1 cellular context compared by ENCODE assay signal in the genomic region with DNA sequence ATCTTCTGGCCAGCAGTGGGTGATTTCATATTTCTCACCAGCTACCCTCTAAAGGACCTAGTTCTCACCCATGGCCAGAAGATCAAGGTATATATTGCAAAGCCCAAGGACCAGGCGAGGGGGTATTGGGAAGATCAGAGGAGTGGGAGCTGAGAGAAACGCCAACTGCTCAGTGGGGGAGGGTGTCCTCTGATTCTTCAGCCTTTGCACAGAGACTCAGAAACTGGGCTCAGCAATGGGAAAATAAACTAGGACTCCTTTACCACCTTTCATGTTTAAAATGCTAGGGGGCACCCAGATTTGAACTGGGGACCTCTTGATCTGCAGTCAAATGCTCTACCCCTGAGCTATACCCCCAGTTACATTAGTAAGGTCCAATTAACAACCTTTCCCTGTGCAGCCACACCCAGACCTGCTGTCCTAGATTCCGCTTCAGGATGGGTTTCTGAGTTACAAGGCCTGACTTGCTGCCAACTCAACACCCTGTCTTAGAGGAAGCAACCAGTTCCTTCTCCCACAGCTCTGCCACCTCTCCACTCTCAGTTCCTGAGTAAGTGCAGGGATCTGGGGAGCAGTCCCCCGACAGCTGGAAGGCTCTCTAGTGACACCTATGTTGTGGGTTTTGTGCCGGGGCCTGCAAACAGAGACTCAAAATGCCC.
TF ChIP-seq lines count a peak whose summit lies in the region.

No MANE protein-coding gene starts in this region.

TF ChIP-seq in WTC11, 78 proteins besides CTCF, POLR2A, EP300 and RAD21 (continued from another document):
- TF ChIP-seq ZSCAN18 (CRISPR knock-in tag; IDR thresholded peaks at IDR 0.05): peak; percentile 81; the same call in 1 of the 2 replicates
- TF ChIP-seq EMX1 (CRISPR knock-in tag; IDR thresholded peaks at IDR 0.05): peak; percentile 91; the same call in 1 of the 2 replicates
- TF ChIP-seq, protein P1, sequence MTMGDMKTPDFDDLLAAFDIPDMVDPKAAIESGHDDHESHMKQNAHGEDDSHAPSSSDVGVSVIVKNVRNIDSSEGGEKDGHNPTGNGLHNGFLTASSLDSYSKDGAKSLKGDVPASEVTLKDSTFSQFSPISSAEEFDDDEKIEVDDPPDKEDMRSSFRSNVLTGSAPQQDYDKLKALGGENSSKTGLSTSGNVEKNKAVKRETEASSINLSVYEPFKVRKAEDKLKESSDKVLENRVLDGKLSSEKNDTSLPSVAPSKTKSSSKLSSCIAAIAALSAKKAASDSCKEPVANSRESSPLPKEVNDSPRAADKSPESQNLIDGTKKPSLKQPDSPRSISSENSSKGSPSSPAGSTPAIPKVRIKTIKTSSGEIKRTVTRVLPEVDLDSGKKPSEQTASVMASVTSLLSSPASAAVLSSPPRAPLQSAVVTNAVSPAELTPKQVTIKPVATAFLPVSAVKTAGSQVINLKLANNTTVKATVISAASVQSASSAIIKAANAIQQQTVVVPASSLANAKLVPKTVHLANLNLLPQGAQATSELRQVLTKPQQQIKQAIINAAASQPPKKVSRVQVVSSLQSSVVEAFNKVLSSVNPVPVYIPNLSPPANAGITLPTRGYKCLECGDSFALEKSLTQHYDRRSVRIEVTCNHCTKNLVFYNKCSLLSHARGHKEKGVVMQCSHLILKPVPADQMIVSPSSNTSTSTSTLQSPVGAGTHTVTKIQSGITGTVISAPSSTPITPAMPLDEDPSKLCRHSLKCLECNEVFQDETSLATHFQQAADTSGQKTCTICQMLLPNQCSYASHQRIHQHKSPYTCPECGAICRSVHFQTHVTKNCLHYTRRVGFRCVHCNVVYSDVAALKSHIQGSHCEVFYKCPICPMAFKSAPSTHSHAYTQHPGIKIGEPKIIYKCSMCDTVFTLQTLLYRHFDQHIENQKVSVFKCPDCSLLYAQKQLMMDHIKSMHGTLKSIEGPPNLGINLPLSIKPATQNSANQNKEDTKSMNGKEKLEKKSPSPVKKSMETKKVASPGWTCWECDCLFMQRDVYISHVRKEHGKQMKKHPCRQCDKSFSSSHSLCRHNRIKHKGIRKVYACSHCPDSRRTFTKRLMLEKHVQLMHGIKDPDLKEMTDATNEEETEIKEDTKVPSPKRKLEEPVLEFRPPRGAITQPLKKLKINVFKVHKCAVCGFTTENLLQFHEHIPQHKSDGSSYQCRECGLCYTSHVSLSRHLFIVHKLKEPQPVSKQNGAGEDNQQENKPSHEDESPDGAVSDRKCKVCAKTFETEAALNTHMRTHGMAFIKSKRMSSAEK (CRISPR knock-in tag; IDR thresholded peaks at IDR 0.05; ENCODE audit: borderline replicate concordance): peak; percentile 87; the same call in 1 of the 2 replicates
- TF ChIP-seq KAT7 (CRISPR knock-in tag; IDR thresholded peaks at IDR 0.05; ENCODE audit: borderline replicate concordance): no peak
- TF ChIP-seq SMAD3 (CRISPR knock-in tag; IDR thresholded peaks at IDR 0.05; ENCODE audit: borderline replicate concordance): 0 out of 2 replicates have a peak, but pooled peaks have one; percentile 36
- TF ChIP-seq, protein P2, sequence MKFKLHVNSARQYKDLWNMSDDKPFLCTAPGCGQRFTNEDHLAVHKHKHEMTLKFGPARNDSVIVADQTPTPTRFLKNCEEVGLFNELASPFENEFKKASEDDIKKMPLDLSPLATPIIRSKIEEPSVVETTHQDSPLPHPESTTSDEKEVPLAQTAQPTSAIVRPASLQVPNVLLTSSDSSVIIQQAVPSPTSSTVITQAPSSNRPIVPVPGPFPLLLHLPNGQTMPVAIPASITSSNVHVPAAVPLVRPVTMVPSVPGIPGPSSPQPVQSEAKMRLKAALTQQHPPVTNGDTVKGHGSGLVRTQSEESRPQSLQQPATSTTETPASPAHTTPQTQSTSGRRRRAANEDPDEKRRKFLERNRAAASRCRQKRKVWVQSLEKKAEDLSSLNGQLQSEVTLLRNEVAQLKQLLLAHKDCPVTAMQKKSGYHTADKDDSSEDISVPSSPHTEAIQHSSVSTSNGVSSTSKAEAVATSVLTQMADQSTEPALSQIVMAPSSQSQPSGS (CRISPR knock-in tag; IDR thresholded peaks at IDR 0.05; ENCODE audit: borderline replicate concordance, low read depth): no peak
- peak; percentile 82; the same call in 1 of the 2 replicates for TF ChIP-seq ZNF671 (CRISPR knock-in tag; IDR thresholded peaks at IDR 0.05)
- no peak for TF ChIP-seq ESRRA (CRISPR knock-in tag; IDR thresholded peaks at IDR 0.05; ENCODE audit: borderline replicate concordance)
- no peak for TF ChIP-seq TEAD4 (CRISPR knock-in tag; IDR thresholded peaks at IDR 0.05)
- TF ChIP-seq CREM (CRISPR knock-in tag; IDR thresholded peaks at IDR 0.05): peak; percentile 39; the same call in 1 of the 2 replicates
- no peak for TF ChIP-seq NR2C2 (CRISPR knock-in tag; IDR thresholded peaks at IDR 0.05)
- TF ChIP-seq GRHL2 (CRISPR knock-in tag; IDR thresholded peaks at IDR 0.05; ENCODE audit: insufficient replicate concordance, severe bottlenecking): no peak
- TF ChIP-seq, protein P3, sequence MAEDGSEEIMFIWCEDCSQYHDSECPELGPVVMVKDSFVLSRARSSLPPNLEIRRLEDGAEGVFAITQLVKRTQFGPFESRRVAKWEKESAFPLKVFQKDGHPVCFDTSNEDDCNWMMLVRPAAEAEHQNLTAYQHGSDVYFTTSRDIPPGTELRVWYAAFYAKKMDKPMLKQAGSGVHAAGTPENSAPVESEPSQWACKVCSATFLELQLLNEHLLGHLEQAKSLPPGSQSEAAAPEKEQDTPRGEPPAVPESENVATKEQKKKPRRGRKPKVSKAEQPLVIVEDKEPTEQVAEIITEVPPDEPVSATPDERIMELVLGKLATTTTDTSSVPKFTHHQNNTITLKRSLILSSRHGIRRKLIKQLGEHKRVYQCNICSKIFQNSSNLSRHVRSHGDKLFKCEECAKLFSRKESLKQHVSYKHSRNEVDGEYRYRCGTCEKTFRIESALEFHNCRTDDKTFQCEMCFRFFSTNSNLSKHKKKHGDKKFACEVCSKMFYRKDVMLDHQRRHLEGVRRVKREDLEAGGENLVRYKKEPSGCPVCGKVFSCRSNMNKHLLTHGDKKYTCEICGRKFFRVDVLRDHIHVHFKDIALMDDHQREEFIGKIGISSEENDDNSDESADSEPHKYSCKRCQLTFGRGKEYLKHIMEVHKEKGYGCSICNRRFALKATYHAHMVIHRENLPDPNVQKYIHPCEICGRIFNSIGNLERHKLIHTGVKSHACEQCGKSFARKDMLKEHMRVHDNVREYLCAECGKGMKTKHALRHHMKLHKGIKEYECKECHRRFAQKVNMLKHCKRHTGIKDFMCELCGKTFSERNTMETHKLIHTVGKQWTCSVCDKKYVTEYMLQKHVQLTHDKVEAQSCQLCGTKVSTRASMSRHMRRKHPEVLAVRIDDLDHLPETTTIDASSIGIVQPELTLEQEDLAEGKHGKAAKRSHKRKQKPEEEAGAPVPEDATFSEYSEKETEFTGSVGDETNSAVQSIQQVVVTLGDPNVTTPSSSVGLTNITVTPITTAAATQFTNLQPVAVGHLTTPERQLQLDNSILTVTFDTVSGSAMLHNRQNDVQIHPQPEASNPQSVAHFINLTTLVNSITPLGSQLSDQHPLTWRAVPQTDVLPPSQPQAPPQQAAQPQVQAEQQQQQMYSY (CRISPR knock-in tag; IDR thresholded peaks at IDR 0.05): no peak
- TF ChIP-seq, protein P4, sequence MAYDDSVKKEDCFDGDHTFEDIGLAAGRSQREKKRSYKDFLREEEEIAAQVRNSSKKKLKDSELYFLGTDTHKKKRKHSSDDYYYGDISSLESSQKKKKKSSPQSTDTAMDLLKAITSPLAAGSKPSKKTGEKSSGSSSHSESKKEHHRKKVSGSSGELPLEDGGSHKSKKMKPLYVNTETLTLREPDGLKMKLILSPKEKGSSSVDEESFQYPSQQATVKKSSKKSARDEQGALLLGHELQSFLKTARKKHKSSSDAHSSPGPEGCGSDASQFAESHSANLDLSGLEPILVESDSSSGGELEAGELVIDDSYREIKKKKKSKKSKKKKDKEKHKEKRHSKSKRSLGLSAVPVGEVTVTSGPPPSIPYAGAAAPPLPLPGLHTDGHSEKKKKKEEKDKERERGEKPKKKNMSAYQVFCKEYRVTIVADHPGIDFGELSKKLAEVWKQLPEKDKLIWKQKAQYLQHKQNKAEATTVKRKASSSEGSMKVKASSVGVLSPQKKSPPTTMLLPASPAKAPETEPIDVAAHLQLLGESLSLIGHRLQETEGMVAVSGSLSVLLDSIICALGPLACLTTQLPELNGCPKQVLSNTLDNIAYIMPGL (CRISPR knock-in tag; IDR thresholded peaks at IDR 0.05): peak; percentile 91
- TF ChIP-seq E2F1 (CRISPR knock-in tag; IDR thresholded peaks at IDR 0.05): no peak
- no peak for TF ChIP-seq NR3C1 (CRISPR knock-in tag; conservative IDR thresholded peaks at IDR 0.05; ENCODE audit: low read depth)
